Comparison of ENCODE assay signal across 1 cellular context in the genomic region with DNA sequence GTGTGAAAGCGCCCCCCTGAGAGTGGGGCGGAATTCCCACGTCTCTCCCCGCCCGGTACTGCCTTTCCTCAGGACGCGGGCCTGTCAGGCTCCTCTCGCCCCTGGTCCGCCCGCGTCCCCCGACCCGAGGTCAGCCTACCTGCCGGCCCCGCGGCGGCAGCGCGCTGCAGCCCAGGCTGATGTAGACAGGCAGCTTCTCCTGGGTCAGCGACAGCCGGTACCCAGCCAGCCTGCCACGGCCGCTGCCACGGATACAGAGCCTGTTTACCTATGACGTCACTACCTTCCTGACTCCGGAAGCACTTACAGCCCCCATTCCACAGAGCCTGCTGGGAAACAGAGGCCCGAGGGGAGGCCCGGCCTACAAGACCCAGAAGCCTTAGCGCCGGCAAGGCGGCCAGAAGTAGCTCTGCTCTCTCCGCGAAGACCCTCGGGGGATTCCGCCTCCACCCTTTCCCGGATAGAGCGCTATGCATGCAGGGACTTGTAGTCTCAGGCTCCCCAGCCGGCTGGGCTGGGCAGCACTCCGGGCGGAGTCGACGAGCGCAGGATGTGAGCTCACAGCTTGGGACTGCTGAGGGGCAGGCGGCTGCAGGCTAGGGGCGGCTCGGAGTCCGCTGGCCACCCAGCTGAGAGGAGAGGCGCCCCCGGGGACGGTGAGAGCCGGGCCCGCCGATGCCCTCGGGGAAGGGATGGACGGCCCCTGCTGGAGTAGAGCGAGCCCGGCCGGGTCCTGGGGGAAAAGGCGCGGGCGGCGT.
TF ChIP-seq lines count a peak whose summit lies in the region.

IFT20 (minus strand) TSS at position 272 of the 758 bp plus-strand sequence. CDS start 3,487 bp downstream, outside the sequence.
TNFAIP1 (plus strand) TSS at position 561 of the 758 bp plus-strand sequence. CDS start 3,761 bp downstream, outside the sequence.

TF ChIP-seq in K562, 482 proteins besides CTCF, POLR2A, EP300 and RAD21 (continued from another document and continues in another):
- TF ChIP-seq, protein P1, sequence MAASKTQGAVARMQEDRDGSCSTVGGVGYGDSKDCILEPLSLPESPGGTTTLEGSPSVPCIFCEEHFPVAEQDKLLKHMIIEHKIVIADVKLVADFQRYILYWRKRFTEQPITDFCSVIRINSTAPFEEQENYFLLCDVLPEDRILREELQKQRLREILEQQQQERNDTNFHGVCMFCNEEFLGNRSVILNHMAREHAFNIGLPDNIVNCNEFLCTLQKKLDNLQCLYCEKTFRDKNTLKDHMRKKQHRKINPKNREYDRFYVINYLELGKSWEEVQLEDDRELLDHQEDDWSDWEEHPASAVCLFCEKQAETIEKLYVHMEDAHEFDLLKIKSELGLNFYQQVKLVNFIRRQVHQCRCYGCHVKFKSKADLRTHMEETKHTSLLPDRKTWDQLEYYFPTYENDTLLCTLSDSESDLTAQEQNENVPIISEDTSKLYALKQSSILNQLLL (CRISPR knock-in tag; IDR thresholded peaks at IDR 0.05; ENCODE audit: borderline replicate concordance): no peak
- TF ChIP-seq ZNF408 (CRISPR knock-in tag; IDR thresholded peaks at IDR 0.05; ENCODE audit: low read depth) (peak; percentile 68; the same call in 1 of the 2 replicates), RB1 (IDR thresholded peaks at IDR 0.05; ENCODE audit: low read depth) (peak; percentile 32), ZNF444 (CRISPR knock-in tag; IDR thresholded peaks at IDR 0.05) (no peak), ZNF347 (CRISPR knock-in tag; IDR thresholded peaks at IDR 0.05; ENCODE audit: low read depth) (no peak), ZNF830 (CRISPR knock-in tag; IDR thresholded peaks at IDR 0.05) (no peak), KLF13 (tag; IDR thresholded peaks at IDR 0.05; ENCODE audit: borderline replicate concordance, low read depth) (no peak), TSHZ1 (CRISPR knock-in tag; IDR thresholded peaks at IDR 0.05) (0 out of 2 replicates have a peak, but pooled peaks have one; percentile 49), PURB (CRISPR knock-in tag; IDR thresholded peaks at IDR 0.05; ENCODE audit: low read depth) (no peak), RNF219 (CRISPR knock-in tag; IDR thresholded peaks at IDR 0.05) (no peak), CGGBP1 (CRISPR knock-in tag; IDR thresholded peaks at IDR 0.05) (no peak), ZNF76 (CRISPR knock-in tag; IDR thresholded peaks at IDR 0.05; ENCODE audit: borderline replicate concordance) (peak; percentile 93; the same call in 1 of the 2 replicates), HNRNPUL1 (IDR thresholded peaks at IDR 0.05; ENCODE audit: low read length) (no peak), CCNT2 (IDR thresholded peaks at IDR 0.05; ENCODE audit: borderline replicate concordance, extremely low read depth, insufficient read length, low read depth, low read length) (no peak), FOXK1 (CRISPR knock-in tag; IDR thresholded peaks at IDR 0.05; ENCODE audit: borderline replicate concordance) (peak; percentile 80; the same call in 1 of the 2 replicates), ELF1 (tag; IDR thresholded peaks at IDR 0.05) (peak; percentile 86), HDAC6 (IDR thresholded peaks at IDR 0.05; ENCODE audit: low read depth, low read length) (no peak), RFX1 (IDR thresholded peaks at IDR 0.05) (peak; percentile 87), ZNF785 (CRISPR knock-in tag; IDR thresholded peaks at IDR 0.05) (no peak), TGIF2 (CRISPR knock-in tag; IDR thresholded peaks at IDR 0.05) (no peak), RCOR1 (IDR thresholded peaks at IDR 0.05; ENCODE audit: borderline replicate concordance in 1 of 2, low read depth in 2 of 2, low read length in 2 of 2) (no peak), NFIC (IDR thresholded peaks at IDR 0.05) (no peak), COPS2 (conservative IDR thresholded peaks at IDR 0.05) (no peak), ZBTB7A (IDR thresholded peaks at IDR 0.05; ENCODE audit: borderline replicate concordance, control insufficient read depth, low read depth, low read length) (peak; percentile 100), LCOR (CRISPR knock-in tag; IDR thresholded peaks at IDR 0.05) (no peak), ZMIZ1 (IDR thresholded peaks at IDR 0.05; ENCODE audit: low read depth in 2 of 2, low read length in 2 of 2) (no peak), FOS (IDR thresholded peaks at IDR 0.05; ENCODE audit: extremely low read depth, insufficient read length) (no peak), ZNF766 (CRISPR knock-in tag; conservative IDR thresholded peaks at IDR 0.05) (peak; percentile 88), HNRNPK (IDR thresholded peaks at IDR 0.05; ENCODE audit: low read depth, low read length, poor library complexity, severe bottlenecking) (no peak), SMARCA4 (IDR thresholded peaks at IDR 0.05) (no peak), ERF (CRISPR knock-in tag; IDR thresholded peaks at IDR 0.05) (peak; percentile 86), ETV5 (CRISPR knock-in tag; IDR thresholded peaks at IDR 0.05; ENCODE audit: low read depth) (no peak; the same call in 1 of the 2 replicates), MYBL2 (IDR thresholded peaks at IDR 0.05; ENCODE audit: low read depth) (no peak), MYBL2 (CRISPR knock-in tag; IDR thresholded peaks at IDR 0.05; ENCODE audit: borderline replicate concordance) (no peak), DDX20 (tag; IDR thresholded peaks at IDR 0.05; ENCODE audit: low read depth) (no peak), RBM22 (IDR thresholded peaks at IDR 0.05; ENCODE audit: low read depth, low read length, poor library complexity, severe bottlenecking) (no peak), KAT7 (CRISPR knock-in tag; IDR thresholded peaks at IDR 0.05; ENCODE audit: borderline replicate concordance) (no peak), MAFF (IDR thresholded peaks at IDR 0.05; ENCODE audit: low read length) (no peak), POLR2B (IDR thresholded peaks at IDR 0.05; ENCODE audit: low read depth, partially characterized antibody) (peak; percentile 53), OTX1 (CRISPR knock-in tag; IDR thresholded peaks at IDR 0.05) (peak; percentile 87), ZNF165 (CRISPR knock-in tag; IDR thresholded peaks at IDR 0.05; ENCODE audit: borderline replicate concordance) (0 out of 2 replicates have a peak, but pooled peaks have one; percentile 39), DPF2 (IDR thresholded peaks at IDR 0.05) (no peak; the same call in 1 of the 2 replicates), BHLHE40 (IDR thresholded peaks at IDR 0.05; ENCODE audit: low read length) (no peak), NR3C1 (CRISPR knock-in tag; IDR thresholded peaks at IDR 0.05) (no peak), STAT6 (CRISPR knock-in tag; IDR thresholded peaks at IDR 0.05) (peak; percentile 90; the same call in 1 of the 2 replicates), TAF7 (tag; IDR thresholded peaks at IDR 0.05) (no peak)
- TF ChIP-seq, protein P2, sequence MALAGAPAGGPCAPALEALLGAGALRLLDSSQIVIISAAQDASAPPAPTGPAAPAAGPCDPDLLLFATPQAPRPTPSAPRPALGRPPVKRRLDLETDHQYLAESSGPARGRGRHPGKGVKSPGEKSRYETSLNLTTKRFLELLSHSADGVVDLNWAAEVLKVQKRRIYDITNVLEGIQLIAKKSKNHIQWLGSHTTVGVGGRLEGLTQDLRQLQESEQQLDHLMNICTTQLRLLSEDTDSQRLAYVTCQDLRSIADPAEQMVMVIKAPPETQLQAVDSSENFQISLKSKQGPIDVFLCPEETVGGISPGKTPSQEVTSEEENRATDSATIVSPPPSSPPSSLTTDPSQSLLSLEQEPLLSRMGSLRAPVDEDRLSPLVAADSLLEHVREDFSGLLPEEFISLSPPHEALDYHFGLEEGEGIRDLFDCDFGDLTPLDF (CRISPR knock-in tag; IDR thresholded peaks at IDR 0.05): peak; percentile 36; the same call in 1 of the 2 replicates
- TF ChIP-seq, protein P3, sequence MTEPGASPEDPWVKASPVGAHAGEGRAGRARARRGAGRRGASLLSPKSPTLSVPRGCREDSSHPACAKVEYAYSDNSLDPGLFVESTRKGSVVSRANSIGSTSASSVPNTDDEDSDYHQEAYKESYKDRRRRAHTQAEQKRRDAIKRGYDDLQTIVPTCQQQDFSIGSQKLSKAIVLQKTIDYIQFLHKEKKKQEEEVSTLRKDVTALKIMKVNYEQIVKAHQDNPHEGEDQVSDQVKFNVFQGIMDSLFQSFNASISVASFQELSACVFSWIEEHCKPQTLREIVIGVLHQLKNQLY (CRISPR knock-in tag; conservative IDR thresholded peaks at IDR 0.05): no peak
- TF ChIP-seq, protein P4, sequence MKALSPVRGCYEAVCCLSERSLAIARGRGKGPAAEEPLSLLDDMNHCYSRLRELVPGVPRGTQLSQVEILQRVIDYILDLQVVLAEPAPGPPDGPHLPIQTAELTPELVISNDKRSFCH (CRISPR knock-in tag; IDR thresholded peaks at IDR 0.05): no peak
- TF ChIP-seq, protein P4 (tag; IDR thresholded peaks at IDR 0.05): peak; percentile 39; the same call in 1 of the 2 replicates
